In the genomic region with DNA sequence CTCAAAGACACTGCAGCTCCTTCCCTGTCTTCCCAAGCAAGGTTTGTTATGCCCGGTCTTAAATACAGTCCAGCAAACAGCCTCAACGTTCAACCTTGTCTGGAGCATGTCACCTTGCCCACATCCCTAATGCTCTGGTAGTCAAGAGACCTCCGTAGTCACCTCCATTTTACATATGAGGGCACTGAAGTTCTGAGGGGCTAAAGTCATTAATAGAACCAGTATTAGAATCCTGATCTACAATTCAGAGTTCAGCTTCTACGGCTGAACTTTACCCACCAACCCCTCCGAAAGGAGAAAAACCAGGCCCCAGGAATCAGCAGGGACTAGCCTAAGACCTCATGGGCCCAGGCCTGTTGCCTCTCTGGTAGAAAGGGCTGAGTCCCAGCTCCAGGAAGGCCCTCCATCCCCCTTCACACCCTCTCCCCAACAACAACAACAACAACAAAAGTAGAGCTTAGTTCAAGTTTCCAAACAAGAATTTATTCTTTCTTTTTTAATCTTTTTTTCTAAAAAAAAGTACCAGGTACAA, we compare ENCODE assay signal across 8 cellular contexts. TPM values are rescaled to one million over a fixed set of nuclear protein-coding genes. Genes with fewer than 3 reads are reported as not detected.
A peak's percentile ranks its signal among the peaks of the same experiment; 100 is the strongest.
DNase-seq lines count a peak whose midpoint lies in the region; ATAC-seq and TF ChIP-seq lines count a peak whose summit lies in the region.

No MANE protein-coding gene starts in this region.

- H3K27me3 ChIP-seq in mesenchymal stem cell (ENCODE audit: control insufficient read depth in 1 of 2, insufficient read depth in 1 of 2, low read length in 2 of 2) (no peaks in the 10 kb centered on the region), upper lobe of left lung (no peaks in the 10 kb centered on the region)

- no peak overlapping the region for H2BK5ac ChIP-seq in mesenchymal stem cell (ENCODE audit: low read depth, low read length, poor library complexity, severe bottlenecking)

- peak overlapping the region in 1 of 2 experiments; percentile 94 for H3K4me3 ChIP-seq in mesenchymal stem cell (ENCODE audit: insufficient read depth in 1 of 2, low read depth in 1 of 2, low read length in 2 of 2)
- H3K4me3 ChIP-seq in upper lobe of left lung = peak overlapping the region in 3 of 4 donors; percentile 53 to 95 (median 82)

- H3K27ac Mint-ChIP-seq in activated naive CD4-positive, alpha-beta T cell treated with anti-CD3 and anti-CD28 coated beads, Interleukin-2, amount 50 U/mL, for 24 hours = peak overlapping the region; percentile 95
- peak overlapping the region; percentile 99 for H3K27ac Mint-ChIP-seq in MCF 10A (ENCODE audit: low read depth, unreplicated experiment)

- H3K4me1 ChIP-seq in mesenchymal stem cell (ENCODE audit: control insufficient read depth, insufficient read depth, low read depth, low read length) (peaks cover 19% of the 10 kb centered on the region), upper lobe of left lung (peaks cover 17 to 27% (median 21%) of the 10 kb centered on the region in 4 donors)

- H3K36me3 Mint-ChIP-seq in activated naive CD4-positive, alpha-beta T cell treated with anti-CD3 and anti-CD28 coated beads, Interleukin-2, amount 50 U/mL, for 24 hours = peaks cover 10% of the 10 kb centered on the region
- peaks cover 72% of the 10 kb centered on the region for H3K36me3 Mint-ChIP-seq in MCF 10A (ENCODE audit: insufficient read depth, unreplicated experiment)

- peaks cover 57% of the 10 kb centered on the region for H3K79me1 ChIP-seq in mesenchymal stem cell (replicated peaks; ENCODE audit: low read length, poor library complexity, severe bottlenecking)

- peaks cover 69 to 81% of the 10 kb centered on the region in 2 experiments for H3K36me3 ChIP-seq in mesenchymal stem cell (ENCODE audit: control insufficient read depth in 1 of 2, insufficient read depth in 2 of 2, low read depth in 1 of 2, low read length in 2 of 2)
- H3K36me3 ChIP-seq in upper lobe of left lung = peaks cover 15 to 69% (median 63%) of the 10 kb centered on the region in 4 donors

- CTCF ChIA-PET in MCF 10A (lab: Yijun Ruan, JAX) = interaction anchor here (0.6 to 3.6 kb wide), 7 partner anchors 8 to 700 kb away, joined by 3 to 21 read pairs (median 4); a partner anchor contains a TSS

- peak overlapping the region; percentile 38 for H3K27ac ChIP-seq in mesenchymal stem cell (ENCODE audit: low read length, poor library complexity, severe bottlenecking)
- H3K27ac ChIP-seq in upper lobe of left lung = peak overlapping the region; percentile 80 to 88 (median 88)

- peak overlapping the region; percentile 99 for H3K4me3 Mint-ChIP-seq in activated naive CD4-positive, alpha-beta T cell treated with anti-CD3 and anti-CD28 coated beads, Interleukin-2, amount 50 U/mL, for 24 hours
- H3K4me3 Mint-ChIP-seq in MCF 10A (ENCODE audit: unreplicated experiment) = peak overlapping the region; percentile 99

- H2BK15ac ChIP-seq in mesenchymal stem cell (ENCODE audit: low read depth, poor library complexity, severe bottlenecking) = no peak overlapping the region

- no peak for TF ChIP-seq EP300 in upper lobe of left lung (IDR thresholded peaks at IDR 0.05)

- WGBS in mesenchymal stem cell = 58% methylated on average over 5 of the region's 5 CpGs
- WGBS in upper lobe of left lung, 2 donors = 35 to 47% methylated on average over 5 of the region's 5 CpGs

- H4K91ac ChIP-seq in mesenchymal stem cell (ENCODE audit: low read length) = no peak overlapping the region

- peak overlapping the region; percentile 52 for H4K8ac ChIP-seq in mesenchymal stem cell (ENCODE audit: low read length)

- no peak overlapping the region for H3K18ac ChIP-seq in mesenchymal stem cell (ENCODE audit: low read depth in 1 of 2, low read length in 2 of 2)

- no peak overlapping the region for H2BK12ac ChIP-seq in mesenchymal stem cell (ENCODE audit: low read length in 2 of 2)

- no peak for DNase-seq in activated naive CD4-positive, alpha-beta T cell (lab: John Stamatoyannopoulos, UW)
- DNase-seq in MCF 10A (ENCODE audit: unreplicated experiment) = no peak
- no peak for DNase-seq in mesenchymal stem cell
- DNase-seq in upper lobe of left lung = no peak
- no peak for DNase-seq in NOMO-1 (lab: John Stamatoyannopoulos, UW; ENCODE audit: unreplicated experiment in 2 of 2)
- DNase-seq in effector CD4-positive, alpha-beta T cell = no peak

- no peaks in the 10 kb centered on the region for H3K9me3 ChIP-seq in mesenchymal stem cell (ENCODE audit: control insufficient read depth, low read length)
- no peaks in the 10 kb centered on the region for H3K9me3 ChIP-seq in upper lobe of left lung

- no peaks in the 10 kb centered on the region for H3K27me3 Mint-ChIP-seq in activated naive CD4-positive, alpha-beta T cell treated with anti-CD3 and anti-CD28 coated beads, Interleukin-2, amount 50 U/mL, for 24 hours
- no peaks in the 10 kb centered on the region for H3K27me3 Mint-ChIP-seq in MCF 10A (ENCODE audit: insufficient read depth, unreplicated experiment)

- H2BK120ac ChIP-seq in mesenchymal stem cell (ENCODE audit: low read depth, low read length) = no peak overlapping the region

- intact Hi-C loops in MCF 10A (cut with micrococcal nuclease) = loop anchor here (1.0 kb wide), 1 partner anchor 111 kb away; no protein-coding TSS in a partner anchor

- H3K4me1 Mint-ChIP-seq in activated naive CD4-positive, alpha-beta T cell treated with anti-CD3 and anti-CD28 coated beads, Interleukin-2, amount 50 U/mL, for 24 hours = peaks cover 31% of the 10 kb centered on the region
- H3K4me1 Mint-ChIP-seq in MCF 10A (ENCODE audit: insufficient read depth, unreplicated experiment) = peaks cover 19% of the 10 kb centered on the region

- BruUV-seq in MCF 10A (replicated peaks; lab: Mats Ljungman, UMichigan) = TSS peak; percentile 82

- POLR2A ChIA-PET in MCF 10A (lab: Yijun Ruan, JAX) = interaction anchor here (0.6 to 8.0 kb wide), 12 partner anchors 10 to 646 kb away, joined by 3 to 97 read pairs (median 4); a partner anchor contains a TSS

- TF ChIP-seq CTCF in MCF 10A (IDR thresholded peaks at IDR 0.05; ENCODE audit: unreplicated experiment) (no peak), upper lobe of left lung (IDR thresholded peaks at IDR 0.05) (no peak)

- H3K14ac ChIP-seq in mesenchymal stem cell (ENCODE audit: low read length in 2 of 2) = no peak overlapping the region

- H3K9ac ChIP-seq in mesenchymal stem cell (ENCODE audit: low read length) = peak overlapping the region; percentile 99

- no peak overlapping the region for H2AFZ ChIP-seq in mesenchymal stem cell (ENCODE audit: low read depth, low read length)

- ATAC-seq in upper lobe of left lung (ENCODE audit: low FRiP score in 2 of 2) (no peak), GM19397 (IDR thresholded peaks at IDR 0.05; ENCODE audit: unreplicated experiment) (no peak)

- H3K4me2 ChIP-seq in mesenchymal stem cell (ENCODE audit: low read length, poor library complexity, severe bottlenecking) = peak overlapping the region; percentile 76

- no peak overlapping the region for H3K4ac ChIP-seq in mesenchymal stem cell (ENCODE audit: low read depth in 1 of 2, low read length in 2 of 2)

- H2AK5ac ChIP-seq in mesenchymal stem cell (ENCODE audit: low read length, severe bottlenecking) = no peak overlapping the region

- H3K9me3 Mint-ChIP-seq in activated naive CD4-positive, alpha-beta T cell treated with anti-CD3 and anti-CD28 coated beads, Interleukin-2, amount 50 U/mL, for 24 hours = no peaks in the 10 kb centered on the region
- no peaks in the 10 kb centered on the region for H3K9me3 Mint-ChIP-seq in MCF 10A (ENCODE audit: unreplicated experiment)

- TF ChIP-seq POLR2A in upper lobe of left lung (IDR thresholded peaks at IDR 0.05) = no peak

- H3K23ac ChIP-seq in mesenchymal stem cell (ENCODE audit: low read length in 2 of 2) = no peak overlapping the region

RNA-seq across cellular contexts. Expression of a gene that starts 0.8 kb away (rescaled TPM):
- total RNA-seq in MCF 10A (2022) (203 and 209 TPM in 2 replicates), upper lobe of left lung (10 to 100 TPM; 17.4 to 72.8 (median 48.0) TPM)
- polyA plus RNA-seq in mesenchymal stem cell (2013, experiment 1 of 2) = 95.3 TPM
- 89.1 TPM for polyA plus RNA-seq in mesenchymal stem cell (2013, experiment 2 of 2)

RNA-seq across cellular contexts. Expression of a gene that starts 7.3 kb away (rescaled TPM):
- total RNA-seq in MCF 10A (2022) (34.8 and 39.2 TPM in 2 replicates), upper lobe of left lung (10 to 100 TPM; 11.5 to 29.0 (median 19.1) TPM)
- polyA plus RNA-seq in mesenchymal stem cell (2013, experiment 1 of 2) = 14.0 TPM
- 14.1 TPM for polyA plus RNA-seq in mesenchymal stem cell (2013, experiment 2 of 2)

RNA-seq across cellular contexts. Expression of a gene that starts 11.9 kb away (rescaled TPM):
- 26.0 and 36.2 TPM in 2 replicates for total RNA-seq in MCF 10A (2022)
- 43.5 TPM for polyA plus RNA-seq in mesenchymal stem cell (2013, experiment 1 of 2)
- polyA plus RNA-seq in mesenchymal stem cell (2013, experiment 2 of 2) = 43.3 TPM
- total RNA-seq in upper lobe of left lung = 10 to 100 TPM; 14.6 to 38.6 (median 29.7) TPM

RNA-seq across cellular contexts. Expression of a gene that starts 24.0 kb away (rescaled TPM):
- total RNA-seq in MCF 10A (2022) (20.2 and 21.2 TPM in 2 replicates), upper lobe of left lung (10 to 100 TPM in 3 of 6 donors, 1 to 10 TPM in 3; 4.7 to 61.8 (median 9.1) TPM)
- polyA plus RNA-seq in mesenchymal stem cell (2013, experiment 1 of 2) = 5.8 TPM
- 6.7 TPM for polyA plus RNA-seq in mesenchymal stem cell (2013, experiment 2 of 2)

RNA-seq across cellular contexts. Expression of a gene that starts 31.3 kb away (rescaled TPM):
- 146 and 156 TPM in 2 replicates for total RNA-seq in MCF 10A (2022)
- 135 TPM for polyA plus RNA-seq in mesenchymal stem cell (2013, experiment 1 of 2)
- 128 TPM for polyA plus RNA-seq in mesenchymal stem cell (2013, experiment 2 of 2)
- total RNA-seq in upper lobe of left lung = 100 to 1,000 TPM; 170 to 215 (median 189) TPM
